9 cellular contexts compared by ENCODE assay signal in genomic region chr10:50229460-50229859, GRCh38.
"Had no signal": no experiment of that assay in that cellular context is flagged by ENCODE, and none has a peak within 500 bp of the region (broad histone marks: within the 10 kb centered on the region; RNA-seq: fewer than 3 reads in every experiment).

No MANE protein-coding gene starts in this region.

- H2AFZ ChIP-seq: GM23248 had no signal

- H3K4me1 ChIP-seq: HAP-1 had no signal

- H3K4me3 Mint-ChIP-seq: HFFc6 had no signal

- H3K27ac ChIP-seq: GM23248, HL-60 had no signal

- DNase-seq: GM23248, GOT3, H7, HFFc6, IMR-90, KBM-7 had no signal

- H3K36me3 ChIP-seq: HAP-1 had no signal

- H3K9me3 Mint-ChIP-seq: HFFc6 had no signal

- H3K27ac Mint-ChIP-seq: HFFc6 had no signal

- H3K4me3 ChIP-seq: GM23248, HAP-1 had no signal

- H3K9me3 ChIP-seq: HAP-1 had no signal

- ATAC-seq: HCT116 had no signal

- H3K9ac ChIP-seq: GM23248 had no signal
